In genomic region chr22:47225080-47225930, GRCh38 we compare ENCODE assay signal across 16 cellular contexts.
DNase-seq lines count a peak whose midpoint lies in the region; ATAC-seq lines count a peak whose summit lies in the region.
"Had no signal": no experiment of that assay in that cellular context is flagged by ENCODE, and none has a peak within 500 bp of the region (broad histone marks: within the 10 kb centered on the region; RNA-seq: fewer than 3 reads in every experiment).

No MANE protein-coding gene starts in this region.

- H3K9me3 Mint-ChIP-seq in activated CD8-positive, alpha-beta memory T cell treated with anti-CD3 and anti-CD28 coated beads, Interleukin-2, amount 10 ng/mL, durations not matched to agents 7 days and 5 days (ENCODE audit: low read depth): peaks cover 2% of the 10 kb centered on the region
- H3K9me3 Mint-ChIP-seq: CD4-positive, alpha-beta T cell had no signal

- H3K27me3 Mint-ChIP-seq in activated CD8-positive, alpha-beta memory T cell treated with anti-CD3 and anti-CD28 coated beads, Interleukin-2, amount 10 ng/mL, durations not matched to agents 7 days and 5 days: peaks cover 2% of the 10 kb centered on the region

- H3K4me1 Mint-ChIP-seq in activated CD8-positive, alpha-beta memory T cell treated with anti-CD3 and anti-CD28 coated beads, Interleukin-2, amount 10 ng/mL, durations not matched to agents 7 days and 5 days: no peaks in the 10 kb centered on the region

- ATAC-seq in activated CD8-positive, alpha-beta memory T cell treated with anti-CD3 and anti-CD28 coated beads, Interleukin-2, amount 10 ng/mL, durations not matched to agents 7 days and 5 days: no peak
- no peak for ATAC-seq in sciatic nerve
- no peak for ATAC-seq in HG03139 (IDR thresholded peaks at IDR 0.05; ENCODE audit: unreplicated experiment)
- ATAC-seq: A549 had no signal

- intact Hi-C loops in sciatic nerve (cut with DNase I): no loop called here

- no peak overlapping the region for H3K27ac Mint-ChIP-seq in activated CD8-positive, alpha-beta memory T cell treated with anti-CD3 and anti-CD28 coated beads, Interleukin-2, amount 10 ng/mL, durations not matched to agents 7 days and 5 days
- H3K27ac Mint-ChIP-seq: CD4-positive, alpha-beta T cell had no signal

- no peaks in the 10 kb centered on the region for H3K36me3 Mint-ChIP-seq in activated CD8-positive, alpha-beta memory T cell treated with anti-CD3 and anti-CD28 coated beads, Interleukin-2, amount 10 ng/mL, durations not matched to agents 7 days and 5 days

- H3K4me3 Mint-ChIP-seq in activated CD8-positive, alpha-beta memory T cell treated with anti-CD3 and anti-CD28 coated beads, Interleukin-2, amount 10 ng/mL, durations not matched to agents 7 days and 5 days: no peak overlapping the region
- H3K4me3 Mint-ChIP-seq: CD4-positive, alpha-beta T cell had no signal

- peak; percentile 28 for DNase-seq in activated CD8-positive, alpha-beta memory T cell treated with anti-CD3 and anti-CD28 coated beads, Interleukin-2, amount 10 ng/mL, durations not matched to agents 7 days and 5 days
- DNase-seq in activated CD8-positive, alpha-beta memory T cell treated with anti-CD3 and anti-CD28 coated beads for 24 hours: no peak
- DNase-seq in ecto neural progenitor cell (ENCODE audit: low spot score) (peak; percentile 13), mesenteric fat pad (ENCODE audit: low spot score) (peak; percentile 67), sciatic nerve (ENCODE audit: low spot score) (peak; percentile 35), GM19240 (ENCODE audit: insufficient read length, low spot score) (no peak)
- DNase-seq in stimulated activated CD4-positive, alpha-beta T cell treated with anti-CD3 and anti-CD28 coated beads, Interleukin-2, amount 100 ng/mL, for 24 hours: no peak
- DNase-seq: AML-193; Caco-2; CD4-positive, alpha-beta T cell; DMS79; GDM1; GOT3; H7 had no signal

- CTCF ChIA-PET in activated CD8-positive, alpha-beta memory T cell treated with anti-CD3 and anti-CD28 coated beads, Interleukin-2, amount 10 ng/mL, durations not matched to agents 7 days and 5 days (lab: Charles Lee): no interaction called here

Comparison
In these comparisons a context has a peak if more than half of its experiments do, and no peak if none do; other contexts are left out.
1. DNase-seq: peak in activated CD8-positive, alpha-beta memory T cell treated with anti-CD3 and anti-CD28 coated beads, Interleukin-2, amount 10 ng/mL, durations not matched to agents 7 days and 5 days (single experiment), ecto neural progenitor cell (single experiment), mesenteric fat pad (single experiment) and sciatic nerve (single experiment); none in activated CD8-positive, alpha-beta memory T cell treated with anti-CD3 and anti-CD28 coated beads for 24 hours (single experiment), GM19240 (single experiment) and stimulated activated CD4-positive, alpha-beta T cell treated with anti-CD3 and anti-CD28 coated beads, Interleukin-2, amount 100 ng/mL, for 24 hours (0 of 2).